9 cellular contexts compared by ENCODE assay signal in genomic region chr3:52022323-52023100, GRCh38. TPM values are rescaled to one million over a fixed set of nuclear protein-coding genes. Genes with fewer than 3 reads are reported as not detected.
DNase-seq lines count a peak whose midpoint lies in the region; ATAC-seq and TF ChIP-seq lines count a peak whose summit lies in the region.
"Had no signal": no experiment of that assay in that cellular context is flagged by ENCODE, and none has a peak within 500 bp of the region (broad histone marks: within the 10 kb centered on the region; RNA-seq: fewer than 3 reads in every experiment).

No MANE protein-coding gene starts in this region.

- DNase-seq in H7, result peak; percentile 87
- peak; percentile 44 for DNase-seq in astrocyte of the hippocampus (ENCODE audit: low read depth, low spot score)
- DNase-seq in A673 (ENCODE audit: low spot score), result no peak
- DNase-seq: activated T-cell treated with anti-CD3 and anti-CD28 coated beads, Interleukin-2, amount 50 U/mL, for 4 hours; EL; stimulated activated CD4-positive, alpha-beta T cell treated with anti-CD3 and anti-CD28 coated beads, Interleukin-15, amount 100 ng/mL, for 24 hours had no signal

- no peaks in the 10 kb centered on the region for H3K36me3 Mint-ChIP-seq in nephron (ENCODE audit: low read depth)

- H3K36me3 ChIP-seq in H7 (replicated peaks; ENCODE audit: control insufficient read depth, insufficient read depth, low read length) (no peaks in the 10 kb centered on the region), A673 (ENCODE audit: insufficient read depth, low read length, poor library complexity, severe bottlenecking) (no peaks in the 10 kb centered on the region)

- H3K27ac ChIP-seq in A673 (ENCODE audit: low read depth, low read length, poor library complexity, severe bottlenecking), result no peak overlapping the region

- no peak for ATAC-seq in activated CD4-positive, CD25-positive, alpha-beta regulatory T cell treated with anti-CD3 and anti-CD28 coated beads, Interleukin-2, amount 50 U/mL, for 24 hours
- ATAC-seq in HG03460 (IDR thresholded peaks at IDR 0.05; ENCODE audit: unreplicated experiment), result no peak
- ATAC-seq: activated T-cell treated with anti-CD3 and anti-CD28 coated beads, Interleukin-2, amount 50 U/mL, for 4 hours had no signal

- CTCF ChIA-PET in A673 (lab: Charles Lee), result no interaction called here

- H3K27me3 ChIP-seq in H7 (ENCODE audit: control insufficient read depth, insufficient read depth, low read length), result no peaks in the 10 kb centered on the region
- no peaks in the 10 kb centered on the region for H3K27me3 ChIP-seq in A673 (replicated peaks; ENCODE audit: insufficient read depth, low read depth, low read length, poor library complexity)

- H3K4me3 ChIP-seq in H7 (ENCODE audit: insufficient read depth, low read depth, low read length) (no peak overlapping the region), A673 (ENCODE audit: low read depth, low read length, poor library complexity, severe bottlenecking) (no peak overlapping the region)

- POLR2A ChIA-PET in A673 (lab: Charles Lee; ENCODE audit: low non-redundant PET), result no interaction called here

- H3K27me3 Mint-ChIP-seq in nephron (ENCODE audit: low read depth), result no peaks in the 10 kb centered on the region

- intact Hi-C loops in A673 (cut with micrococcal nuclease; ENCODE audit: unreplicated experiment), result no loop called here

- H3K4me1 ChIP-seq in A673 (ENCODE audit: insufficient read depth, low read length, poor library complexity, severe bottlenecking), result peaks cover 10% of the 10 kb centered on the region

- H3K4me3 Mint-ChIP-seq in nephron, result peak overlapping the region in 1 of 3 experiments; percentile 22
- H3K4me3 Mint-ChIP-seq: activated T-cell treated with anti-CD3 and anti-CD28 coated beads, Interleukin-2, amount 50 U/mL, for 4 hours had no signal

- peaks cover 66% of the 10 kb centered on the region for H3K4me1 Mint-ChIP-seq in nephron

- no peak for TF ChIP-seq CTCF in nephron (IDR thresholded peaks at IDR 0.05; ENCODE audit: unreplicated experiment in 3 of 3)
- TF ChIP-seq CTCF in A673 (conservative IDR thresholded peaks at IDR 0.05; ENCODE audit: low read depth, low read length), result no peak

- BruUV-seq in A673 (replicated peaks; lab: Mats Ljungman, UMichigan), result no TSS peak

- H3K9me3 Mint-ChIP-seq in nephron, result no peaks in the 10 kb centered on the region
- H3K9me3 Mint-ChIP-seq: activated T-cell treated with anti-CD3 and anti-CD28 coated beads, Interleukin-2, amount 50 U/mL, for 4 hours had no signal

- H3K9me3 ChIP-seq in A673 (ENCODE audit: low read depth, low read length, poor library complexity, severe bottlenecking), result no peaks in the 10 kb centered on the region

- peak overlapping the region; percentile 9 to 66 (median 45) for H3K27ac Mint-ChIP-seq in nephron

RNA-seq across cellular contexts. Expression of gene RPL29, which starts 26.8 kb away (rescaled TPM):
- total RNA-seq in H7 (2014; rRNA removed; shearing (Covaris generic)), result 1,001 and 1,107 TPM in 2 replicates
- total RNA-seq in A673 (2021), result 613 and 624 TPM in 2 replicates

RNA-seq across cellular contexts. Expression of gene DUSP7, which starts 33.9 kb away (rescaled TPM):
- 19.5 and 21.7 TPM in 2 replicates for total RNA-seq in H7 (2014; rRNA removed; shearing (Covaris generic))
- 17.2 and 20.1 TPM in 2 replicates for total RNA-seq in A673 (2021)

RNA-seq across cellular contexts. Expression of gene ACY1, which starts 39.2 kb away (rescaled TPM):
- total RNA-seq in H7 (2014; rRNA removed; shearing (Covaris generic)), result 97.7 and 101 TPM in 2 replicates
- 6.4 and 9.3 TPM in 2 replicates for total RNA-seq in A673 (2021)

RNA-seq across cellular contexts. Expression of gene ABHD14A, which starts 47.6 kb away (rescaled TPM):
- 7.5 and 7.7 TPM in 2 replicates for total RNA-seq in H7 (2014; rRNA removed; shearing (Covaris generic))
- total RNA-seq in A673 (2021), result 3.7 and 5.6 TPM in 2 replicates

RNA-seq across cellular contexts. Expression of gene ABHD14B, which starts 48.7 kb away (rescaled TPM):
- 20.8 and 24.3 TPM in 2 replicates for total RNA-seq in H7 (2014; rRNA removed; shearing (Covaris generic))
- total RNA-seq in A673 (2021), result 7.3 and 11.4 TPM in 2 replicates
